Comparison of ENCODE assay signal across 8 cellular contexts in genomic region chr2:28810384-28811285, GRCh38. TPM values are rescaled to one million over a fixed set of nuclear protein-coding genes. Genes with fewer than 3 reads are reported as not detected.
DNase-seq lines count a peak whose midpoint lies in the region; ATAC-seq lines count a peak whose summit lies in the region.

Gene SPDYA, plus strand, starts transcription at chr2:28810834. Its CDS starts 5,181 bp downstream, at chr2:28816015.

- peak within 1 kb of the TSS; percentile 4 for H3K27ac ChIP-seq in epithelial cell of prostate

- ATAC-seq in GM18498 (IDR thresholded peaks at IDR 0.05; ENCODE audit: unreplicated experiment) (peak; percentile 83), HG02870 (IDR thresholded peaks at IDR 0.05; ENCODE audit: unreplicated experiment) (peak; percentile 68)

- DNase-seq in NCI-H526 treated with DMSO at 0.1 percent for 48 hours (lab: John Stamatoyannopoulos, UW): peak; percentile 33
- DNase-seq in activated T-cell treated with anti-CD3 and anti-CD28 coated beads for 1 hour (ENCODE audit: low read depth): peak; percentile 69
- no peak for DNase-seq in epithelial cell of prostate (ENCODE audit: low read depth, low spot score)
- DNase-seq in mucosa of gallbladder (ENCODE audit: low spot score): peak; percentile 66
- DNase-seq in stimulated activated CD8-positive, alpha-beta memory T cell treated with anti-CD3 and anti-CD28 coated beads, Interleukin-4, amount 100 ng/mL, for 1 hour (ENCODE audit: low read depth in 2 of 2, low spot score in 1 of 2): peak; percentile 51 to 57
- no peak for DNase-seq in NCI-H128 (lab: John Stamatoyannopoulos, UW; ENCODE audit: unreplicated experiment)

RNA-seq across cellular contexts. Expression of gene SPDYA, which starts in this region (rescaled TPM):
- total RNA-seq in mucosa of gallbladder: 0.89 TPM

Comparison
In these comparisons a context has a peak if more than half of its experiments do, and no peak if none do; other contexts are left out.
1. Peak in DNase-seq in mucosa of gallbladder; RNA of the gene not detected or under 1 TPM.
2. DNase-seq: peak in NCI-H526 treated with DMSO at 0.1 percent for 48 hours (single experiment), activated T-cell treated with anti-CD3 and anti-CD28 coated beads for 1 hour (single experiment) and stimulated activated CD8-positive, alpha-beta memory T cell treated with anti-CD3 and anti-CD28 coated beads, Interleukin-4, amount 100 ng/mL, for 1 hour (2 of 2); none in epithelial cell of prostate (single experiment) and NCI-H128 (single experiment).